Comparison of ENCODE assay signal across 11 cellular contexts in the genomic region with DNA sequence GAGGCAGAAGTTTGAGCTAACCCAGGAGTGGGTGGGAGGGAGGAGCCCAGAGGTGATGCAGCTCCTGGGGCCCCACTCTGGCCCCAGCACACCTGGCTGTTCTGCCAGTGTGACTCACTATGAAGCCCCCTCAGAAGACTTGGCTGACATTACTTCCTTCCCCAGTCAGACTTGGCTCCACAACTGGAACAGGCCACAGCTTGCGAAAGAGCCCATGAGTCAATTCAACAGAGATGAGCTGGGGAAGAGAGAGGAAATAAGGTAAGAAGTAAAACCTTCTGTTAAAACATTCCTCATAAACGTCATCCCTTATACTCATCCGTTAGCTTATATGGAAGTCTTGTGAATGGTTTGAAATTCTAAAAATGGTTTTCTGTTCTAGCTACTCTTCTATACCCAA.
DNase-seq lines count a peak whose midpoint lies in the region; FAIRE-seq and TF ChIP-seq lines count a peak whose summit lies in the region.
"Had no signal": no experiment of that assay in that cellular context is flagged by ENCODE, and none has a peak within 500 bp of the region (broad histone marks: within the 10 kb centered on the region; RNA-seq: fewer than 3 reads in every experiment).

No MANE protein-coding gene starts in this region.

- H3K36me3 Mint-ChIP-seq in CD14-positive monocyte, result no peaks in the 10 kb centered on the region

- no peak overlapping the region for H3K4me3 ChIP-seq in fibroblast of villous mesenchyme (ENCODE audit: low read depth, low read length)
- H3K4me3 ChIP-seq: breast epithelium, stomach had no signal

- H3K9me3 Mint-ChIP-seq in CD14-positive monocyte, result peaks cover 2 to 11% (median 10%) of the 10 kb centered on the region in 7 donors

- peaks cover 0 to 2% (median 0%) of the 10 kb centered on the region in 3 donors for H3K27me3 Mint-ChIP-seq in CD14-positive monocyte (ENCODE audit: low read depth in 3 of 3)

- no peak for TF ChIP-seq CTCF in fibroblast of villous mesenchyme (IDR thresholded peaks at IDR 0.05; ENCODE audit: insufficient read depth, low read depth, low read length)
- no peak for TF ChIP-seq CTCF in CD14-positive monocyte (IDR thresholded peaks at IDR 0.05)

- no peak for FAIRE-seq in urothelium cell line (lab: Jason Lieb, UNC)

- intact Hi-C loops in CD14-positive monocyte (cut with micrococcal nuclease), result no loop called here

- H3K4me1 Mint-ChIP-seq in CD14-positive monocyte, result peaks cover 3% of the 10 kb centered on the region

- DNase-seq in HS-5 (ENCODE audit: low read depth) (peak; percentile 90), SKM-1 (lab: John Stamatoyannopoulos, UW; ENCODE audit: unreplicated experiment) (peak; percentile 9), fibroblast of villous mesenchyme (ENCODE audit: low read depth) (peak; percentile 75), urothelium cell line (ENCODE audit: low spot score) (peak; percentile 54), midbrain (lab: John Stamatoyannopoulos, UW) (no peak), CD14-positive monocyte (ENCODE audit: low spot score) (no peak)
- no peak for DNase-seq in activated CD4-positive, alpha-beta T cell treated with anti-CD3 and anti-CD28 coated beads for 4 hours
- DNase-seq: GF-D8, stomach had no signal

- H3K4me3 Mint-ChIP-seq in CD14-positive monocyte, result no peak overlapping the region
- H3K4me3 Mint-ChIP-seq: T-helper 2 cell treated with Interferon-gamma antibody and Interleukin-4, amounts not matched to agents 5 μg/mL and 100 μg/mL, for 36 hours had no signal

- H3K27ac Mint-ChIP-seq in CD14-positive monocyte, result no peak overlapping the region
- H3K27ac Mint-ChIP-seq: T-helper 2 cell treated with Interferon-gamma antibody and Interleukin-4, amounts not matched to agents 5 μg/mL and 100 μg/mL, for 36 hours had no signal

Comparison
In these comparisons a context has a peak if more than half of its experiments do, and no peak if none do; other contexts are left out.
1. DNase-seq: peak in HS-5 (single experiment), SKM-1 (single experiment), fibroblast of villous mesenchyme (single experiment) and urothelium cell line (single experiment); none in activated CD4-positive, alpha-beta T cell treated with anti-CD3 and anti-CD28 coated beads for 4 hours (0 of 2), midbrain (single experiment) and CD14-positive monocyte (single experiment).